Comparison of ENCODE assay signal across 25 cellular contexts in genomic region chr17:72294487-72294893, GRCh38.
"Had no signal": no experiment of that assay in that cellular context is flagged by ENCODE, and none has a peak within 500 bp of the region (broad histone marks: within the 10 kb centered on the region; RNA-seq: fewer than 3 reads in every experiment).

No MANE protein-coding gene starts in this region.

- H3K27ac ChIP-seq: ascending aorta, Peyer's patch had no signal

- ATAC-seq: activated CD8-positive, alpha-beta T cell treated with anti-CD3 and anti-CD28 coated beads for 36 hours; activated T-cell treated with anti-CD3 and anti-CD28 coated beads, Interleukin-2, amount 50 U/mL, for 72 hours; activated T-helper 17 cell treated with anti-CD3 and anti-CD28 coated beads, Interleukin-2, amount 50 U/mL, for 72 hours; PC-3 had no signal

- DNase-seq: activated CD4-positive, alpha-beta T cell treated with anti-CD3 and anti-CD28 coated beads, Interleukin-2, amount 10 ng/mL, durations not matched to agents 24 days and 14 days; activated CD4-positive, alpha-beta T cell treated with anti-CD3 and anti-CD28 coated beads, Interleukin-2, amount 50 U/mL, for 4 hours; activated CD8-positive, alpha-beta T cell treated with anti-CD3 and anti-CD28 coated beads for 36 hours; activated effector memory CD4-positive, alpha-beta T cell treated with anti-CD3 and anti-CD28 coated beads, Interleukin-2, amount 50 U/mL, for 16 hours; activated naive CD4-positive, alpha-beta T cell; activated naive CD4-positive, alpha-beta T cell treated with anti-CD3 and anti-CD28 coated beads, Interleukin-2, amount 50 U/mL, for 16 hours; activated naive CD8-positive, alpha-beta T cell treated with anti-CD3 and anti-CD28 coated beads for 36 hours; activated T-cell treated with anti-CD3 and anti-CD28 coated beads, Interleukin-2, amount 50 U/mL, for 1 hour; activated T-cell treated with anti-CD3 and anti-CD28 coated beads, Interleukin-2, amount 50 U/mL, for 72 hours; amniotic stem cell; Karpas-422; KBM-7; NCI-H1048; NCI-H1105 treated with DMSO at 0.1 percent for 48 hours; NCI-H1436; NCI-H1694; NCI-H1930; NCI-H2081 treated with DMSO at 0.1 percent for 48 hours; NCI-H345; NCI-H524 treated with DMSO at 0.1 percent for 48 hours; PC-3; Peyer's patch; RPMI8226 had no signal

- H3K9me3 ChIP-seq: ascending aorta, Peyer's patch had no signal

- H3K27me3 ChIP-seq: ascending aorta, Peyer's patch had no signal

- H3K4me1 ChIP-seq: ascending aorta, Peyer's patch had no signal

- H3K4me3 ChIP-seq: ascending aorta, Peyer's patch had no signal

- H3K36me3 ChIP-seq: ascending aorta, Peyer's patch had no signal
